Comparison of ENCODE assay signal across 23 cellular contexts in the genomic region with DNA sequence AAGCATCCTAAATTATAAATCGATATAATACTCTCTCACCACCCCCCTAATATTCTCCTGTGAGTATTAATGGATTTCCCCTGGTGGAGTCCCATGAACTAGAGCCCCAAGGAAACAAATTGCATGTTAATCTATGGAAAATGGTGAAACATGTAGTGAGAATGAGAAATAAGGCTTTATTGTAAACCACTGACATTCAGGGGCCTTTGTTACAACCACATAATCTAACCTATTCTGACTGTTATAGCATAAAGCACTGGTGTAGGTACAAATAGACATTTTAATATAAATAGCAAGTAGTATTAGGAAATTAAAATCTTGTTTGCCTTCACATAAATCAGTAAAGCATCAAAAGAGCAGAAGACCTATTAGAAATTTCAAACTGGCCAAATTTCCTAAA.
"Had no signal": no experiment of that assay in that cellular context is flagged by ENCODE, and none has a peak within 500 bp of the region (broad histone marks: within the 10 kb centered on the region; RNA-seq: fewer than 3 reads in every experiment).

No MANE protein-coding gene starts in this region.

- H3K36me3 ChIP-seq: left lung, lower lobe of right lung, right atrium auricular region, upper lobe of left lung had no signal

- H2AFZ ChIP-seq: neural progenitor cell, parathyroid adenoma had no signal

- H3K79me2 ChIP-seq: parathyroid adenoma had no signal

- H3K4me3 ChIP-seq: left lung, lower lobe of right lung, neural progenitor cell, right atrium auricular region, upper lobe of left lung had no signal

- H3K27ac ChIP-seq: left lung, lower lobe of right lung, neural progenitor cell, parathyroid adenoma, right atrium auricular region, upper lobe of left lung had no signal

- H3K4me1 Mint-ChIP-seq: activated naive CD8-positive, alpha-beta T cell treated with anti-CD3 and anti-CD28 coated beads, Interleukin-2, amount 10 ng/mL, durations not matched to agents 7 days and 5 days; immature natural killer cell; natural killer cell; neural progenitor cell had no signal

- H3K27me3 ChIP-seq: left lung, neural progenitor cell, right atrium auricular region, upper lobe of left lung had no signal

- H3K9me3 ChIP-seq: left lung, upper lobe of left lung had no signal

- H3K27ac Mint-ChIP-seq: activated CD4-positive, alpha-beta T cell treated with anti-CD3 and anti-CD28 coated beads for 36 hours; activated CD8-positive, alpha-beta memory T cell treated with anti-CD3 and anti-CD28 coated beads, Interleukin-2, amount 10 ng/mL, durations not matched to agents 7 days and 5 days; activated CD8-positive, alpha-beta T cell treated with anti-CD3 and anti-CD28 coated beads, Interleukin-2, amount 10 ng/mL, durations not matched to agents 7 days and 5 days; activated naive CD4-positive, alpha-beta T cell treated with anti-CD3 and anti-CD28 coated beads for 36 hours; activated naive CD8-positive, alpha-beta T cell treated with anti-CD3 and anti-CD28 coated beads, Interleukin-2, amount 10 ng/mL, durations not matched to agents 7 days and 5 days; immature natural killer cell; natural killer cell; neural progenitor cell had no signal

- ATAC-seq: activated CD8-positive, alpha-beta memory T cell treated with anti-CD3 and anti-CD28 coated beads, Interleukin-2, amount 10 ng/mL, durations not matched to agents 7 days and 5 days; activated CD8-positive, alpha-beta T cell treated with anti-CD3 and anti-CD28 coated beads, Interleukin-2, amount 10 ng/mL, durations not matched to agents 7 days and 5 days; esophagus mucosa; lower lobe of right lung; natural killer cell had no signal

- H3K4me3 Mint-ChIP-seq: activated CD4-positive, alpha-beta T cell treated with anti-CD3 and anti-CD28 coated beads for 36 hours; activated CD8-positive, alpha-beta memory T cell treated with anti-CD3 and anti-CD28 coated beads, Interleukin-2, amount 10 ng/mL, durations not matched to agents 7 days and 5 days; activated CD8-positive, alpha-beta T cell treated with anti-CD3 and anti-CD28 coated beads, Interleukin-2, amount 10 ng/mL, durations not matched to agents 7 days and 5 days; activated naive CD4-positive, alpha-beta T cell treated with anti-CD3 and anti-CD28 coated beads for 36 hours; activated naive CD8-positive, alpha-beta T cell treated with anti-CD3 and anti-CD28 coated beads, Interleukin-2, amount 10 ng/mL, durations not matched to agents 7 days and 5 days; immature natural killer cell; natural killer cell; neural progenitor cell had no signal

- H3K9me3 Mint-ChIP-seq: activated naive CD4-positive, alpha-beta T cell treated with anti-CD3 and anti-CD28 coated beads for 36 hours; immature natural killer cell; natural killer cell had no signal

- H3K4me1 ChIP-seq: left lung, lower lobe of right lung, neural progenitor cell, parathyroid adenoma, right atrium auricular region, upper lobe of left lung had no signal

- H3K36me3 Mint-ChIP-seq: immature natural killer cell, natural killer cell, neural progenitor cell had no signal

- DNase-seq: activated CD4-positive, alpha-beta T cell treated with anti-CD3 and anti-CD28 coated beads for 36 hours; activated CD4-positive, CD25-positive, alpha-beta regulatory T cell; activated CD8-positive, alpha-beta memory T cell treated with anti-CD3 and anti-CD28 coated beads, Interleukin-2, amount 10 ng/mL, durations not matched to agents 7 days and 5 days; activated CD8-positive, alpha-beta T cell treated with anti-CD3 and anti-CD28 coated beads, Interleukin-2, amount 10 ng/mL, durations not matched to agents 7 days and 5 days; activated effector memory CD4-positive, alpha-beta T cell treated with Interleukin-2 at 50 U/mL for 16 hours; activated naive CD4-positive, alpha-beta T cell treated with anti-CD3 and anti-CD28 coated beads for 36 hours; activated naive CD8-positive, alpha-beta T cell treated with anti-CD3 and anti-CD28 coated beads, Interleukin-2, amount 10 ng/mL, durations not matched to agents 7 days and 5 days; head of caudate nucleus; hypothalamus; immature natural killer cell; left lung; lower lobe of right lung; natural killer cell; occipital lobe; stimulated activated CD4-positive, alpha-beta T cell treated with anti-CD3 and anti-CD28 coated beads, Interleukin-15, amount 100 ng/mL, for 24 hours; stimulated activated CD4-positive, alpha-beta T cell treated with anti-CD3 and anti-CD28 coated beads, Interleukin-2, amount 100 ng/mL, for 24 hours; stimulated activated naive CD4-positive, alpha-beta T cell treated with Interleukin-2 at 50 U/mL for 16 hours; substantia nigra; upper lobe of left lung had no signal

- H3K9ac ChIP-seq: neural progenitor cell, parathyroid adenoma had no signal

- H3K4me2 ChIP-seq: neural progenitor cell had no signal

- H3K27me3 Mint-ChIP-seq: activated CD4-positive, alpha-beta T cell treated with anti-CD3 and anti-CD28 coated beads for 36 hours; activated naive CD8-positive, alpha-beta T cell treated with anti-CD3 and anti-CD28 coated beads, Interleukin-2, amount 10 ng/mL, durations not matched to agents 7 days and 5 days had no signal
